ENCODE assay signal across 1 cellular context in the genomic region with DNA sequence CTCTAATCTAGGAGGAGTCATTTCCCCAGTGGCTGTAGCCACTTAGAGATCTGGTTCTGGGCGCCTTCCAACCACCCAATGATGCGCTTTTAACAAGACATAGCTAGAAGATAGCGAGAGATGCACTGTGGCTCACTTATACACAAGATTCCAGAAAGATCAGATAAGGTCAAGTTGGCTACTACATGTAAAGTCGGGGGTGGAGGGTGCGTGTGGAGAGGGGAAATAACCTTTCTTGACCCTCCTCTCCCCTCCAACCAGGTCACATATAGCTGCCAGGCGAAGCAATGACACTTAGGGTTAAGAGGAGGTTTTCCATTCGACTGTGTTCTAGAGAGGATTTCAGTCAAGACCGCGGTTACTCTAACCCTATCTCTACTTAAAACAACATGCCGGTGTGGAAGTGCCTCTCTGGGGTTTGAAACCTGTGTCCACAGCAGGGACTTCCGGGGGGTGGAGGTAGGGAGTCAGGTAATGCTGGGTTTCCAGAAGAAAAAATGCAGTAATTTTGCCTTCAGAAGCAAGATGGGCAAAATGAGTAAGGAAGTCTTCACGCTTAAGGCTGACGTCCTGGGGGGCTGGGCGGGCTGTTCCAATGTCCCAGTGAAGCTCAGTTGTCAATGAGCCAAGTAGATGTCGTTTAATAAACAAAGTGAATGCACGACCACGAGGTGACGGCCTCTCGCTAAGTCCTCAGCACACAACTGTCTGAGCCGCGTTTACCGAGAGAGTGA.
TF ChIP-seq lines count a peak whose summit lies in the region.

No MANE protein-coding gene starts in this region.

TF ChIP-seq in WTC11, 78 proteins besides CTCF, POLR2A, EP300 and RAD21 (continued from another document):
- TF ChIP-seq, protein P1, sequence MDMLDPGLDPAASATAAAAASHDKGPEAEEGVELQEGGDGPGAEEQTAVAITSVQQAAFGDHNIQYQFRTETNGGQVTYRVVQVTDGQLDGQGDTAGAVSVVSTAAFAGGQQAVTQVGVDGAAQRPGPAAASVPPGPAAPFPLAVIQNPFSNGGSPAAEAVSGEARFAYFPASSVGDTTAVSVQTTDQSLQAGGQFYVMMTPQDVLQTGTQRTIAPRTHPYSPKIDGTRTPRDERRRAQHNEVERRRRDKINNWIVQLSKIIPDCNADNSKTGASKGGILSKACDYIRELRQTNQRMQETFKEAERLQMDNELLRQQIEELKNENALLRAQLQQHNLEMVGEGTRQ (CRISPR knock-in tag; IDR thresholded peaks at IDR 0.05) = no peak
- TF ChIP-seq PRRX2 (CRISPR knock-in tag; IDR thresholded peaks at IDR 0.05) (no peak), OVOL2 (CRISPR knock-in tag; IDR thresholded peaks at IDR 0.05; ENCODE audit: borderline replicate concordance) (no peak)
- TF ChIP-seq, protein P2, sequence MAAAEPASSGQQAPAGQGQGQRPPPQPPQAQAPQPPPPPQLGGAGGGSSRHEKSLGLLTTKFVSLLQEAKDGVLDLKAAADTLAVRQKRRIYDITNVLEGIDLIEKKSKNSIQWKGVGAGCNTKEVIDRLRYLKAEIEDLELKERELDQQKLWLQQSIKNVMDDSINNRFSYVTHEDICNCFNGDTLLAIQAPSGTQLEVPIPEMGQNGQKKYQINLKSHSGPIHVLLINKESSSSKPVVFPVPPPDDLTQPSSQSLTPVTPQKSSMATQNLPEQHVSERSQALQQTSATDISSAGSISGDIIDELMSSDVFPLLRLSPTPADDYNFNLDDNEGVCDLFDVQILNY (CRISPR knock-in tag; IDR thresholded peaks at IDR 0.05) = no peak
TF ChIP-seq in WTC11: peak in this region for 0.
